39 cellular contexts compared by ENCODE assay signal in genomic region chr4:13577660-13578059, GRCh38. TPM values are rescaled to one million over a fixed set of nuclear protein-coding genes. Genes with fewer than 3 reads are reported as not detected.
"Had no signal": no experiment of that assay in that cellular context is flagged by ENCODE, and none has a peak within 500 bp of the region (broad histone marks: within the 10 kb centered on the region; RNA-seq: fewer than 3 reads in every experiment).

No MANE protein-coding gene starts in this region.

- H3K36me3 ChIP-seq: breast epithelium had no signal

- FAIRE-seq: astrocyte, bronchial epithelial cell had no signal

- H3K4me3 ChIP-seq: adrenal gland, ascending aorta, body of pancreas, breast epithelium, cardiac muscle cell had no signal

- H3K27ac ChIP-seq: adrenal gland, ascending aorta, body of pancreas, brain microvascular endothelial cell, breast epithelium, cardiac muscle cell had no signal

- ATAC-seq: activated naive CD4-positive, alpha-beta T cell treated with anti-CD3 and anti-CD28 coated beads, Interleukin-2, amount 50 U/mL, for 72 hours; activated naive CD8-positive, alpha-beta T cell treated with anti-CD3 and anti-CD28 coated beads, Interleukin-2, amount 50 U/mL, for 24 hours; activated T-cell treated with anti-CD3 and anti-CD28 coated beads, Interleukin-2, amount 50 U/mL, for 4 hours; activated T-cell treated with anti-CD3 and anti-CD28 coated beads, Interleukin-2, amount 50 U/mL, for 72 hours; activated T-helper 17 cell treated with anti-CD3 and anti-CD28 coated beads, Interleukin-2, amount 50 U/mL, for 72 hours; body of pancreas had no signal

- H3K27me3 Mint-ChIP-seq: activated naive CD4-positive, alpha-beta T cell treated with anti-CD3 and anti-CD28 coated beads, Interleukin-2, amount 10 ng/mL, durations not matched to agents 7 days and 5 days; activated naive CD4-positive, alpha-beta T cell treated with anti-CD3 and anti-CD28 coated beads, Interleukin-2, amount 50 U/mL, for 24 hours; activated naive CD8-positive, alpha-beta T cell; activated naive CD8-positive, alpha-beta T cell treated with anti-CD3 and anti-CD28 coated beads for 36 hours; activated naive CD8-positive, alpha-beta T cell treated with anti-CD3 and anti-CD28 coated beads, Interleukin-2, amount 10 ng/mL, durations not matched to agents 7 days and 5 days; activated naive CD8-positive, alpha-beta T cell treated with anti-CD3 and anti-CD28 coated beads, Interleukin-2, amount 50 U/mL, for 24 hours; activated T-cell treated with anti-CD3 and anti-CD28 coated beads, Interleukin-2, amount 50 U/mL, for 24 hours; activated T-helper 17 cell treated with anti-CD3 and anti-CD28 coated beads, Interleukin-2, amount 50 U/mL, for 72 hours; brain; central memory CD8-positive, alpha-beta T cell had no signal

- DNase-seq: activated effector memory CD4-positive, alpha-beta T cell treated with anti-CD3 and anti-CD28 coated beads, Interleukin-2, amount 50 U/mL, for 16 hours; activated effector memory CD4-positive, alpha-beta T cell treated with Interleukin-2 at 50 U/mL for 16 hours; activated gamma-delta T cell; activated gamma-delta T cell treated with Interleukin-2 at 50 U/mL for 16 hours; activated naive CD4-positive, alpha-beta T cell; activated naive CD4-positive, alpha-beta T cell treated with anti-CD3 and anti-CD28 coated beads for 36 hours; activated naive CD4-positive, alpha-beta T cell treated with anti-CD3 and anti-CD28 coated beads, Interleukin-2, amount 10 ng/mL, durations not matched to agents 7 days and 5 days; activated naive CD4-positive, alpha-beta T cell treated with anti-CD3 and anti-CD28 coated beads, Interleukin-2, amount 50 U/mL, for 16 hours; activated naive CD4-positive, alpha-beta T cell treated with Interleukin-2 at 50 U/mL for 16 hours; activated naive CD8-positive, alpha-beta T cell treated with anti-CD3 and anti-CD28 coated beads for 36 hours; activated naive CD8-positive, alpha-beta T cell treated with anti-CD3 and anti-CD28 coated beads, Interleukin-2, amount 10 ng/mL, durations not matched to agents 7 days and 5 days; activated naive CD8-positive, alpha-beta T cell treated with anti-CD3 and anti-CD28 coated beads, Interleukin-2, amount 50 U/mL, for 24 hours; activated T-cell treated with anti-CD3 and anti-CD28 coated beads, Interleukin-2, amount 50 U/mL, for 24 hours; activated T-cell treated with anti-CD3 and anti-CD28 coated beads, Interleukin-2, amount 50 U/mL, for 4 hours; activated T-cell treated with anti-CD3 and anti-CD28 coated beads, Interleukin-2, amount 50 U/mL, for 48 hours; activated T-cell treated with anti-CD3 and anti-CD28 coated beads, Interleukin-2, amount 50 U/mL, for 72 hours; adrenal gland; amniotic stem cell; amygdala; anterior cingulate cortex; aorta; body of pancreas; brain microvascular endothelial cell; caudate nucleus; central memory CD4-positive, alpha-beta T cell; cerebellar nuclear complex had no signal

- H3K9me3 ChIP-seq: adrenal gland, ascending aorta, body of pancreas, breast epithelium had no signal

- H3K27ac Mint-ChIP-seq: activated naive CD4-positive, alpha-beta T cell treated with anti-CD3 and anti-CD28 coated beads for 36 hours; activated naive CD4-positive, alpha-beta T cell treated with anti-CD3 and anti-CD28 coated beads, Interleukin-2, amount 10 ng/mL, durations not matched to agents 7 days and 5 days; activated naive CD4-positive, alpha-beta T cell treated with anti-CD3 and anti-CD28 coated beads, Interleukin-2, amount 50 U/mL, for 24 hours; activated naive CD4-positive, alpha-beta T cell treated with anti-CD3 and anti-CD28 coated beads, Interleukin-2, amount 50 U/mL, for 72 hours; activated naive CD8-positive, alpha-beta T cell; activated naive CD8-positive, alpha-beta T cell treated with anti-CD3 and anti-CD28 coated beads for 36 hours; activated naive CD8-positive, alpha-beta T cell treated with anti-CD3 and anti-CD28 coated beads, Interleukin-2, amount 10 ng/mL, durations not matched to agents 7 days and 5 days; activated naive CD8-positive, alpha-beta T cell treated with anti-CD3 and anti-CD28 coated beads, Interleukin-2, amount 50 U/mL, for 24 hours; activated T-cell treated with anti-CD3 and anti-CD28 coated beads, Interleukin-2, amount 50 U/mL, for 24 hours; activated T-cell treated with anti-CD3 and anti-CD28 coated beads, Interleukin-2, amount 50 U/mL, for 72 hours; activated T-helper 1 cell treated with anti-CD3 and anti-CD28 coated beads, Interleukin-12 subunit alpha, Interleukin-12 subunit beta, Interleukin-2, Interleukin-4 antibody, amounts not matched to agents 30 ng/mL and 10 ng/mL and 1 ng/mL, durations not matched to agents 14 hours and 24 hours and 36 hours; activated T-helper 2 cell treated with anti-CD3 and anti-CD28 coated beads, Interferon-gamma antibody, Interleukin-2, Interleukin-4, amounts not matched to agents 10 μg/mL and 5 μg/mL and 100 μg/mL, durations not matched to agents 14 hours and 24 hours and 36 hours; brain had no signal

- H3K4me1 Mint-ChIP-seq: activated naive CD4-positive, alpha-beta T cell treated with anti-CD3 and anti-CD28 coated beads, Interleukin-2, amount 50 U/mL, for 24 hours; activated naive CD8-positive, alpha-beta T cell treated with anti-CD3 and anti-CD28 coated beads for 36 hours; activated naive CD8-positive, alpha-beta T cell treated with anti-CD3 and anti-CD28 coated beads, Interleukin-2, amount 50 U/mL, for 24 hours; activated T-helper 17 cell treated with anti-CD3 and anti-CD28 coated beads, Interleukin-2, amount 50 U/mL, for 72 hours; brain; central memory CD8-positive, alpha-beta T cell had no signal

- H3K4me3 Mint-ChIP-seq: activated naive CD4-positive, alpha-beta T cell treated with anti-CD3 and anti-CD28 coated beads for 36 hours; activated naive CD4-positive, alpha-beta T cell treated with anti-CD3 and anti-CD28 coated beads, Interleukin-2, amount 10 ng/mL, durations not matched to agents 7 days and 5 days; activated naive CD4-positive, alpha-beta T cell treated with anti-CD3 and anti-CD28 coated beads, Interleukin-2, amount 50 U/mL, for 24 hours; activated naive CD8-positive, alpha-beta T cell; activated naive CD8-positive, alpha-beta T cell treated with anti-CD3 and anti-CD28 coated beads for 36 hours; activated naive CD8-positive, alpha-beta T cell treated with anti-CD3 and anti-CD28 coated beads, Interleukin-2, amount 10 ng/mL, durations not matched to agents 7 days and 5 days; activated naive CD8-positive, alpha-beta T cell treated with anti-CD3 and anti-CD28 coated beads, Interleukin-2, amount 50 U/mL, for 24 hours; activated T-cell treated with anti-CD3 and anti-CD28 coated beads, Interleukin-2, amount 50 U/mL, for 24 hours; activated T-cell treated with anti-CD3 and anti-CD28 coated beads, Interleukin-2, amount 50 U/mL, for 4 hours; activated T-cell treated with anti-CD3 and anti-CD28 coated beads, Interleukin-2, amount 50 U/mL, for 72 hours; activated T-helper 1 cell treated with anti-CD3 and anti-CD28 coated beads, Interleukin-12 subunit alpha, Interleukin-12 subunit beta, Interleukin-2, Interleukin-4 antibody, amounts not matched to agents 30 ng/mL and 10 ng/mL and 1 ng/mL, durations not matched to agents 14 hours and 24 hours and 36 hours; activated T-helper 17 cell treated with anti-CD3 and anti-CD28 coated beads, Interleukin-2, amount 50 U/mL, for 72 hours; brain; central memory CD8-positive, alpha-beta T cell had no signal

- H3K27me3 ChIP-seq: adrenal gland, ascending aorta, body of pancreas, brain microvascular endothelial cell, breast epithelium, cardiac muscle cell had no signal

- H3K9me3 Mint-ChIP-seq: activated naive CD4-positive, alpha-beta T cell treated with anti-CD3 and anti-CD28 coated beads for 36 hours; activated naive CD4-positive, alpha-beta T cell treated with anti-CD3 and anti-CD28 coated beads, Interleukin-2, amount 10 ng/mL, durations not matched to agents 7 days and 5 days; activated naive CD4-positive, alpha-beta T cell treated with anti-CD3 and anti-CD28 coated beads, Interleukin-2, amount 50 U/mL, for 24 hours; activated naive CD4-positive, alpha-beta T cell treated with anti-CD3 and anti-CD28 coated beads, Interleukin-2, amount 50 U/mL, for 72 hours; activated naive CD8-positive, alpha-beta T cell treated with anti-CD3 and anti-CD28 coated beads for 36 hours; activated naive CD8-positive, alpha-beta T cell treated with anti-CD3 and anti-CD28 coated beads, Interleukin-2, amount 10 ng/mL, durations not matched to agents 7 days and 5 days; activated naive CD8-positive, alpha-beta T cell treated with anti-CD3 and anti-CD28 coated beads, Interleukin-2, amount 50 U/mL, for 24 hours; activated T-cell treated with anti-CD3 and anti-CD28 coated beads, Interleukin-2, amount 50 U/mL, for 24 hours; activated T-cell treated with anti-CD3 and anti-CD28 coated beads, Interleukin-2, amount 50 U/mL, for 4 hours; activated T-cell treated with anti-CD3 and anti-CD28 coated beads, Interleukin-2, amount 50 U/mL, for 72 hours; activated T-helper 1 cell treated with anti-CD3 and anti-CD28 coated beads, Interleukin-12 subunit alpha, Interleukin-12 subunit beta, Interleukin-2, Interleukin-4 antibody, amounts not matched to agents 30 ng/mL and 10 ng/mL and 1 ng/mL, durations not matched to agents 14 hours and 24 hours and 36 hours; activated T-helper 17 cell treated with anti-CD3 and anti-CD28 coated beads, Interleukin-2, amount 50 U/mL, for 72 hours; activated T-helper 2 cell treated with anti-CD3 and anti-CD28 coated beads, Interferon-gamma antibody, Interleukin-2, Interleukin-4, amounts not matched to agents 10 μg/mL and 5 μg/mL and 100 μg/mL, durations not matched to agents 14 hours and 24 hours and 36 hours; brain; central memory CD8-positive, alpha-beta T cell had no signal

- H3K4me1 ChIP-seq: adrenal gland, ascending aorta, body of pancreas, breast epithelium had no signal

RNA-seq across cellular contexts. Expression of gene NKX3-2, which starts 33.4 kb away (rescaled TPM):
- total RNA-seq: activated naive CD4-positive, alpha-beta T cell treated with anti-CD3 and anti-CD28 coated beads for 36 hours; activated naive CD4-positive, alpha-beta T cell treated with anti-CD3 and anti-CD28 coated beads, Interleukin-2, amount 50 U/mL, for 72 hours; activated naive CD8-positive, alpha-beta T cell treated with anti-CD3 and anti-CD28 coated beads for 36 hours; activated naive CD8-positive, alpha-beta T cell treated with anti-CD3 and anti-CD28 coated beads, Interleukin-2, amount 10 ng/mL, durations not matched to agents 7 days and 5 days; activated T-cell treated with anti-CD3 and anti-CD28 coated beads, Interleukin-2, amount 50 U/mL, for 4 hours; activated T-cell treated with anti-CD3 and anti-CD28 coated beads, Interleukin-2, amount 50 U/mL, for 72 hours; activated T-helper 1 cell treated with anti-CD3 and anti-CD28 coated beads, Interleukin-12 subunit alpha, Interleukin-12 subunit beta, Interleukin-2, Interleukin-4 antibody, amounts not matched to agents 30 ng/mL and 10 ng/mL and 1 ng/mL, durations not matched to agents 14 hours and 24 hours and 36 hours; activated T-helper 17 cell treated with anti-CD3 and anti-CD28 coated beads, Interleukin-2, amount 50 U/mL, for 72 hours; activated T-helper 2 cell treated with anti-CD3 and anti-CD28 coated beads, Interferon-gamma antibody, Interleukin-2, Interleukin-4, amounts not matched to agents 10 μg/mL and 5 μg/mL and 100 μg/mL, durations not matched to agents 14 hours and 24 hours and 36 hours; ascending aorta had no signal
- polyA plus RNA-seq: aorta, cardiac muscle cell had no signal
